Comparison of ENCODE assay signal across 1 cellular context in the genomic region with DNA sequence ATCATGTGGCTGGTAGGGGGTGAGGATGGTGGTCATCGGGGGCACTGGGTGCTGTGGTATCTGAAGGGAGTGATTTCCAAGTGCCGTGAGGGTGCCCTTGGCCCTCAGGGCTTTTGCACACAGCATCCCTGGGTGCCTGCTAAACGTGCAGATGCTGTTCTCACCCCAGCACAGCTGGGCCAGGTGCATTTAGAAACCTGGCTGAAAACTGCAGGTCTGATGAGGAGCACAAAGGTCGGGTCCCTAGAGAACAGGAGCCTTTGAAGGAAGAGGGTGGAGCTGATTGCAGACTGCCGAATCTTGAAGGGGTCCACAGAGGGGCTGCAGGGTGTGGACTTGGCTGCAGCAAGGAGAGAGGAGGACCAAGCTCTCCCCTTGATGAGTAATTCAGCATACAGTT.
TF ChIP-seq lines count a peak whose summit lies in the region.

No MANE protein-coding gene starts in this region.

TF ChIP-seq in H1, 55 proteins besides CTCF, POLR2A, EP300 and RAD21:
- TF ChIP-seq, protein P1, sequence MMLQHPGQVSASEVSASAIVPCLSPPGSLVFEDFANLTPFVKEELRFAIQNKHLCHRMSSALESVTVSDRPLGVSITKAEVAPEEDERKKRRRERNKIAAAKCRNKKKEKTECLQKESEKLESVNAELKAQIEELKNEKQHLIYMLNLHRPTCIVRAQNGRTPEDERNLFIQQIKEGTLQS (IDR thresholded peaks at IDR 0.05; ENCODE audit: insufficient read depth, low read depth, low read length) = no peak
- TF ChIP-seq HDAC6 (IDR thresholded peaks at IDR 0.05; ENCODE audit: low read depth, low read length) (no peak), RBBP5 (IDR thresholded peaks at IDR 0.05; ENCODE audit: borderline replicate concordance, low read depth, low read length) (no peak), TBP (IDR thresholded peaks at IDR 0.05; ENCODE audit: low read depth, low read length) (no peak), SIN3A (conservative IDR thresholded peaks at IDR 0.05 in 1 of 2, IDR thresholded peaks at IDR 0.05 in 1 of 2; ENCODE audit: low read depth in 1 of 2, low read length in 2 of 2) (no peak), BRCA1 (IDR thresholded peaks at IDR 0.05; ENCODE audit: low read depth, low read length) (no peak), RFX5 (IDR thresholded peaks at IDR 0.05; ENCODE audit: borderline replicate concordance, low read depth, low read length) (no peak), GTF2F1 (IDR thresholded peaks at IDR 0.05; ENCODE audit: borderline replicate concordance, low read depth, low read length) (no peak), SP1 (IDR thresholded peaks at IDR 0.05; ENCODE audit: low read depth, low read length) (no peak), SAP30 (IDR thresholded peaks at IDR 0.05; ENCODE audit: insufficient read depth, insufficient replicate concordance, low read length) (no peak)
- TF ChIP-seq, protein P2, sequence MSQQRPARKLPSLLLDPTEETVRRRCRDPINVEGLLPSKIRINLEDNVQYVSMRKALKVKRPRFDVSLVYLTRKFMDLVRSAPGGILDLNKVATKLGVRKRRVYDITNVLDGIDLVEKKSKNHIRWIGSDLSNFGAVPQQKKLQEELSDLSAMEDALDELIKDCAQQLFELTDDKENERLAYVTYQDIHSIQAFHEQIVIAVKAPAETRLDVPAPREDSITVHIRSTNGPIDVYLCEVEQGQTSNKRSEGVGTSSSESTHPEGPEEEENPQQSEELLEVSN (IDR thresholded peaks at IDR 0.05) = no peak
- TF ChIP-seq, protein P3, sequence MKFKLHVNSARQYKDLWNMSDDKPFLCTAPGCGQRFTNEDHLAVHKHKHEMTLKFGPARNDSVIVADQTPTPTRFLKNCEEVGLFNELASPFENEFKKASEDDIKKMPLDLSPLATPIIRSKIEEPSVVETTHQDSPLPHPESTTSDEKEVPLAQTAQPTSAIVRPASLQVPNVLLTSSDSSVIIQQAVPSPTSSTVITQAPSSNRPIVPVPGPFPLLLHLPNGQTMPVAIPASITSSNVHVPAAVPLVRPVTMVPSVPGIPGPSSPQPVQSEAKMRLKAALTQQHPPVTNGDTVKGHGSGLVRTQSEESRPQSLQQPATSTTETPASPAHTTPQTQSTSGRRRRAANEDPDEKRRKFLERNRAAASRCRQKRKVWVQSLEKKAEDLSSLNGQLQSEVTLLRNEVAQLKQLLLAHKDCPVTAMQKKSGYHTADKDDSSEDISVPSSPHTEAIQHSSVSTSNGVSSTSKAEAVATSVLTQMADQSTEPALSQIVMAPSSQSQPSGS (IDR thresholded peaks at IDR 0.05; ENCODE audit: low read length) = no peak
